In the genomic region with DNA sequence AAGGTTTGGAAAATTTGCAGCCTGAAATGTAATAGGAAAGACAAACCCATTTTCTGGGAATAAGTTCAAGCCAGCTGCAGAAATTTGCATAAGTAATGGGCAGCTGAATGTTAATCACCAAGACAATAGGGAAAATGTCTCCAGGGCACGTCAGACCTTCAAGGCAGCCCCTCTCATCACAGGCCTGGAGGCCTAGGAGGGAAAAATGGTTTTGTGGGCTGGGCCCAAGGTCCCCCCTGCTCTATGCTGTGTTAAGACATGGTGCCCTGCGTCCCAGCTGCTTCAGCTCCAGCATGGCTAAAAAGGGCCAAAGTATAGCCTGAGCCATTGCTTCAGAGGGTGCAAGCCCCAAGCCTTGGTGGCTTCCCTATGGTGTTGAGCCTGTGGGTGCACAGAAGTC, we compare ENCODE assay signal across 11 cellular contexts.
"Had no signal": no experiment of that assay in that cellular context is flagged by ENCODE, and none has a peak within 500 bp of the region (broad histone marks: within the 10 kb centered on the region; RNA-seq: fewer than 3 reads in every experiment).

No MANE protein-coding gene starts in this region.

- ATAC-seq: GM23338 had no signal

- FAIRE-seq: H1, H54, HTR-8/SVneo had no signal

- H3K27ac Mint-ChIP-seq: GM23338, H9, HFFc6 had no signal

- H3K4me3 ChIP-seq: GM23338 had no signal

- H3K4me3 Mint-ChIP-seq: GM23338, H9, HFFc6 had no signal

- DNase-seq: H9, HCEC 1CT, HFFc6, IMR-90, Karpas-422, KBM-7 had no signal

- H3K4me1 Mint-ChIP-seq: GM23338, H9 had no signal

- H3K4me2 ChIP-seq: GM23338, KMS-11 had no signal

- H3K27ac ChIP-seq: KMS-11 had no signal
